18 cellular contexts compared by ENCODE assay signal in genomic region chr3:147397155-147397888, GRCh38. TPM values are rescaled to one million over a fixed set of nuclear protein-coding genes. Genes with fewer than 3 reads are reported as not detected.
DNase-seq lines count a peak whose midpoint lies in the region; ATAC-seq and TF ChIP-seq lines count a peak whose summit lies in the region.
"Had no signal": no experiment of that assay in that cellular context is flagged by ENCODE, and none has a peak within 500 bp of the region (broad histone marks: within the 10 kb centered on the region; RNA-seq: fewer than 3 reads in every experiment).

No MANE protein-coding gene starts in this region.

- H3K4me3 ChIP-seq in astrocyte of the spinal cord (ENCODE audit: low read depth, low read length) (peak overlapping the region; percentile 61), iPS-11a (ENCODE audit: low read depth, low read length) (peak overlapping the region; percentile 34)
- H3K4me3 ChIP-seq: cardiac muscle cell, GM23248, stomach had no signal

- no peaks in the 10 kb centered on the region; a peak in 2 of 7 replicates for H3K36me3 Mint-ChIP-seq in H9 (ENCODE audit: insufficient read depth in 1 of 3, low read depth in 3 of 3)
- H3K36me3 Mint-ChIP-seq in osteocyte (ENCODE audit: unreplicated experiment): peaks cover 13% of the 10 kb centered on the region
- H3K36me3 Mint-ChIP-seq: CD4-positive, CD25-positive, alpha-beta regulatory T cell had no signal

- H3K56ac ChIP-seq in H9 (ENCODE audit: insufficient read length, low read depth, low read length): no peak overlapping the region

- DNase-seq in H9: peak; percentile 89
- DNase-seq in astrocyte of the spinal cord (ENCODE audit: low read depth, low spot score): peak; percentile 99
- no peak for DNase-seq in osteocyte (ENCODE audit: extremely low spot score, unreplicated experiment)
- no peak for DNase-seq in HUDEP-2 (lab: John Stamatoyannopoulos, UW; ENCODE audit: unreplicated experiment in 76 of 76)
- DNase-seq in KG1 (lab: John Stamatoyannopoulos, UW): no peak
- DNase-seq: activated CD4-positive, alpha-beta T cell treated with anti-CD3 and anti-CD28 coated beads for 4 hours; activated effector memory CD4-positive, alpha-beta T cell treated with Interleukin-2 at 50 U/mL for 16 hours; CD4-positive, CD25-positive, alpha-beta regulatory T cell; GM23248; Karpas-422; NCI-H526; stomach had no signal

- no peak overlapping the region for H2BK15ac ChIP-seq in H9 (ENCODE audit: low read depth, low read length)

- peaks cover 24% of the 10 kb centered on the region for H3K23me2 ChIP-seq in H9 (ENCODE audit: insufficient read length, low read depth, low read length, poor library complexity, severe bottlenecking)

- ATAC-seq in HG03469 (IDR thresholded peaks at IDR 0.05; ENCODE audit: unreplicated experiment) (no peak), GM21360 (IDR thresholded peaks at IDR 0.05; ENCODE audit: unreplicated experiment) (no peak)

- H2BK120ac ChIP-seq in H9 (ENCODE audit: low read depth, low read length, poor library complexity, severe bottlenecking): no peak overlapping the region

- H2BK20ac ChIP-seq in H9 (ENCODE audit: low read depth, low read length, poor library complexity, severe bottlenecking): no peak overlapping the region

- no peaks in the 10 kb centered on the region for H4K20me1 ChIP-seq in H9 (ENCODE audit: control insufficient read depth, insufficient read depth, insufficient read length)

- TF ChIP-seq CTCF in H9 (conservative IDR thresholded peaks at IDR 0.05): peak; percentile 38; the same call in 2 of the 3 replicates
- peak; percentile 31 for TF ChIP-seq CTCF in astrocyte of the spinal cord (IDR thresholded peaks at IDR 0.05; ENCODE audit: low read depth, low read length)
- TF ChIP-seq CTCF in osteocyte (IDR thresholded peaks at IDR 0.05): no peak

- H3K18ac ChIP-seq in H9 (ENCODE audit: insufficient read length, low read depth, low read length): peak overlapping the region; percentile 49

- no peaks in the 10 kb centered on the region for H3K9me3 ChIP-seq in H9 (ENCODE audit: control insufficient read depth, low read depth, low read length)

- H3K4ac ChIP-seq in H9 (ENCODE audit: low read depth, low read length): no peak overlapping the region

- no peak overlapping the region for H2BK12ac ChIP-seq in H9 (ENCODE audit: insufficient read length, low read depth, low read length)

- peak overlapping the region; percentile 88 for H3K4me2 ChIP-seq in H9 (ENCODE audit: insufficient read depth, insufficient read length, low read length)

- no peaks in the 10 kb centered on the region for H3K79me2 ChIP-seq in H9 (ENCODE audit: insufficient read depth, low read length)

- H4K91ac ChIP-seq in H9 (ENCODE audit: insufficient read length, low read depth, low read length): no peak overlapping the region

- H3K27me3 Mint-ChIP-seq in H9 (ENCODE audit: low read depth) (peaks cover 100% of the 10 kb centered on the region), osteocyte (ENCODE audit: unreplicated experiment) (no peaks in the 10 kb centered on the region)

- H2AFZ ChIP-seq in H9 (ENCODE audit: low read length): no peak overlapping the region
- H2AFZ ChIP-seq: GM23248 had no signal

- H3K79me1 ChIP-seq in H9 (ENCODE audit: insufficient read depth, low read depth, low read length, poor library complexity, severe bottlenecking): no peaks in the 10 kb centered on the region

- H3T11ph ChIP-seq in H9 (ENCODE audit: low read length): no peak overlapping the region

- H4K8ac ChIP-seq in H9 (replicated peaks; ENCODE audit: insufficient read length, low read depth, low read length): no peak overlapping the region

- H3K27me3 ChIP-seq in H9 (ENCODE audit: insufficient read depth, low read length): peaks cover 59% of the 10 kb centered on the region

- peak overlapping the region; percentile 11 for H3K9ac ChIP-seq in H9 (ENCODE audit: extremely low read depth, insufficient read length, low read length)
- H3K9ac ChIP-seq: GM23248 had no signal

- in situ Hi-C loops in astrocyte of the spinal cord (cut with HindIII; ENCODE audit: low sequenced_read_pairs): loop anchor here (25.0 kb wide), 2 partner anchors 585 to 690 kb away; no protein-coding TSS in a partner anchor

- no CpG with 5 or more reads among the region's 35 CpGs for WGBS in H9 (ENCODE audit: extremely low coverage, insufficient read length, low lambda C conversion rate)

- H3K4me1 Mint-ChIP-seq in H9: peaks cover 44 to 74% of the 10 kb centered on the region in 2 experiments
- peaks cover 66% of the 10 kb centered on the region for H3K4me1 Mint-ChIP-seq in osteocyte (ENCODE audit: unreplicated experiment)
- H3K4me1 Mint-ChIP-seq: CD4-positive, CD25-positive, alpha-beta regulatory T cell had no signal

- no peak overlapping the region for H3K27ac ChIP-seq in H9 (ENCODE audit: insufficient read length, low read depth, low read length)
- H3K27ac ChIP-seq: cardiac muscle cell, GM23248, RWPE1, stomach had no signal

- H3K27ac Mint-ChIP-seq in H9 (peak overlapping the region in 2 of 3 experiments; percentile 54 to 74; a peak in 3 of 7 replicates), osteocyte (ENCODE audit: unreplicated experiment) (peak overlapping the region; percentile 89)
- H3K27ac Mint-ChIP-seq: CD4-positive, CD25-positive, alpha-beta regulatory T cell had no signal

- H2AK5ac ChIP-seq in H9 (ENCODE audit: insufficient read length, low read length): no peak overlapping the region

- peak overlapping the region; percentile 51 to 85 for H3K4me3 Mint-ChIP-seq in H9
- peak overlapping the region; percentile 60 for H3K4me3 Mint-ChIP-seq in osteocyte (ENCODE audit: unreplicated experiment)

- H3K4me1 ChIP-seq in H9 (ENCODE audit: insufficient read depth, low read length): peaks cover 11% of the 10 kb centered on the region

- H3K14ac ChIP-seq in H9 (ENCODE audit: insufficient read depth, low read length): peak overlapping the region; percentile 59; the same call in 1 of the 2 replicates

- H4K5ac ChIP-seq in H9 (ENCODE audit: insufficient read length, low read depth, low read length): no peak overlapping the region

- H2BK5ac ChIP-seq in H9 (ENCODE audit: insufficient read length, low read length): no peak overlapping the region

- H3K9me3 Mint-ChIP-seq in H9: peaks cover 3 to 11% of the 10 kb centered on the region in 2 experiments; a peak in 2 of 5 replicates
- H3K9me3 Mint-ChIP-seq in osteocyte (ENCODE audit: unreplicated experiment): no peaks in the 10 kb centered on the region

- no peak overlapping the region for H3K23ac ChIP-seq in H9 (ENCODE audit: insufficient read length, low read depth, low read length)

RNA-seq across cellular contexts. Expression of gene ZIC4, which starts 9.0 kb away (rescaled TPM):
- total RNA-seq in H9 (2021) (not detected in 2 replicates), osteocyte (8.6 and 8.8 TPM in 2 replicates)
- total RNA-seq: cardiac muscle cell; CD4-positive, CD25-positive, alpha-beta regulatory T cell; stomach; T-helper 1 cell treated with Interleukin-12 subunit alpha and Interleukin-12 subunit beta and Interleukin-4 antibody, amounts not matched to agents 30 ng/mL and 1 ng/mL, for 36 hours had no signal

RNA-seq across cellular contexts. Expression of gene ZIC1, which starts 11.8 kb away (rescaled TPM):
- total RNA-seq in H9 (2021) (not detected in 2 replicates), osteocyte (89.9 and 96.9 TPM in 2 replicates)
- total RNA-seq: cardiac muscle cell; CD4-positive, CD25-positive, alpha-beta regulatory T cell; stomach; T-helper 1 cell treated with Interleukin-12 subunit alpha and Interleukin-12 subunit beta and Interleukin-4 antibody, amounts not matched to agents 30 ng/mL and 1 ng/mL, for 36 hours had no signal

Comparison
In these comparisons a context has a peak if more than half of its experiments do, and no peak if none do; other contexts are left out.
1. DNase-seq: peak in H9 (single experiment) and astrocyte of the spinal cord (single experiment); none in osteocyte (single experiment), HUDEP-2 (0 of 76) and KG1 (single experiment).
2. RNA of gene ZIC1, which starts 11.8 kb away (total RNA-seq): 89.9 to 96.9 TPM in osteocyte; not detected in H9; every median in the first group is over 10 times any median in the second.